In the genomic region with DNA sequence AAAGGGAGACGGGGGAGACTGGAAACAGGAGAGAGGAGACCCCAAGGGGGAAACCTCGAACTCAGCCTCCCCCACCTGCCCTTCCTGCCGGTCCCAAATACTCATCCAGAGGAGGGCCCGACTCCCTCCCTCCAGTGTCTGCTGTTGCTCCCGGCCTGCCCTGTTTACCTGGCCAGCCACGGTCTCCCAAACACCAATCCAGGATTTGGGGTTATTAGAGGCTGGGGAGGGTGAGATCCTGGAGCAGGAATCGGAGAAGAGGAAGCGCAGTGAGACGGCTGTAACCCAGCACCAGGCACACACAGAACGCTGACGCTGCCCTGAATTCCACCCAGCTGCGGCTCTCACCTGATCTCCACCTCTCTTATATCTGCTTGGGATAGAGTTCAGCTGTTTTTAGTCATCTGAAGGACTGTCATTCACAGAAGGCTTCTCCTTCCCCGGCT, we compare ENCODE assay signal across 10 cellular contexts.
DNase-seq lines count a peak whose midpoint lies in the region; ATAC-seq, FAIRE-seq and TF ChIP-seq lines count a peak whose summit lies in the region.
"Had no signal": no experiment of that assay in that cellular context is flagged by ENCODE, and none has a peak within 500 bp of the region (broad histone marks: within the 10 kb centered on the region; RNA-seq: fewer than 3 reads in every experiment).

No MANE protein-coding gene starts in this region.

- no peak for TF ChIP-seq RAD21 in HepG2 (CRISPR knock-in tag; IDR thresholded peaks at IDR 0.05)

- 44% methylated on average over 13 of the region's 13 CpGs for WGBS in HepG2 (ENCODE audit: low lambda C conversion rate)
- WGBS in transverse colon (ENCODE audit: low coverage in 1 of 2), 2 donors, result 63 to 92% methylated on average over 2 to 13 of the region's 13 CpGs

- no peaks in the 10 kb centered on the region for H3K27me3 ChIP-seq in HepG2 (ENCODE audit: control insufficient read depth in 1 of 2, insufficient read depth in 2 of 2, low read length in 2 of 2)
- H3K27me3 ChIP-seq in transverse colon, result no peaks in the 10 kb centered on the region

- no peaks in the 10 kb centered on the region for H3K79me2 ChIP-seq in HepG2 (ENCODE audit: insufficient read depth, low read length)

- CTCF ChIA-PET in activated naive CD4-positive, alpha-beta T cell treated with anti-CD3 and anti-CD28 coated beads, Interleukin-2, amount 10 ng/mL, durations not matched to agents 7 days and 5 days (lab: Charles Lee), result interaction anchor here (0.6 to 10.6 kb wide), 23 partner anchors 10 to 1096 kb away, joined by 3 to 260 read pairs (median 6); partner anchors contain the start of gene RUFY4
- CTCF ChIA-PET in HepG2 (lab: Yijun Ruan, JAX; ENCODE audit: low intra/inter-chr PET ratio, low total read pairs), result interaction anchor here (1.0 to 6.4 kb wide), 10 partner anchors 93 to 245 kb away, joined by 3 to 106 read pairs (median 7); no protein-coding TSS in a partner anchor

- H4K20me1 ChIP-seq in HepG2 (ENCODE audit: insufficient read depth, low read length), result no peaks in the 10 kb centered on the region; the same call in 1 of the 2 replicates

- peak overlapping the region; percentile 76 for H3K4me3 Mint-ChIP-seq in activated naive CD4-positive, alpha-beta T cell treated with anti-CD3 and anti-CD28 coated beads, Interleukin-2, amount 10 ng/mL, durations not matched to agents 7 days and 5 days
- peak overlapping the region; percentile 81 for H3K4me3 Mint-ChIP-seq in activated T-helper 1 cell treated with anti-CD3 and anti-CD28 coated beads, Interleukin-12 subunit alpha, Interleukin-12 subunit beta, Interleukin-2, Interleukin-4 antibody, amounts not matched to agents 30 ng/mL and 10 ng/mL and 1 ng/mL, durations not matched to agents 14 hours and 24 hours and 36 hours

- no peak for TF ChIP-seq CTCF in HepG2 (CRISPR knock-in tag; IDR thresholded peaks at IDR 0.05)
- TF ChIP-seq CTCF in transverse colon (IDR thresholded peaks at IDR 0.05), result no peak

- TF ChIP-seq POLR2A in HepG2 (IDR thresholded peaks at IDR 0.05; ENCODE audit: insufficient read depth in 1 of 2, low read depth in 2 of 2, low read length in 2 of 2) (no peak; a peak in 1 of 4 replicates), transverse colon (IDR thresholded peaks at IDR 0.05) (no peak)

- H3K4me3 ChIP-seq in HepG2 (replicated peaks in 1 of 3; ENCODE audit: insufficient read depth in 1 of 3, low read depth in 2 of 3, low read length in 3 of 3) (peak overlapping the region; percentile 44 to 71 (median 55)), transverse colon (peak overlapping the region in 1 of 4 donors; percentile 12)

- DNase-seq in activated naive CD4-positive, alpha-beta T cell treated with anti-CD3 and anti-CD28 coated beads, Interleukin-2, amount 10 ng/mL, durations not matched to agents 7 days and 5 days, result peak; percentile 31
- no peak for DNase-seq in activated naive CD4-positive, alpha-beta T cell (lab: John Stamatoyannopoulos, UW)
- no peak for DNase-seq in activated T-helper 1 cell treated with anti-CD3 and anti-CD28 coated beads, Interleukin-12 subunit alpha, Interleukin-12 subunit beta, Interleukin-2, Interleukin-4 antibody, amounts not matched to agents 30 ng/mL and 10 ng/mL and 1 ng/mL, durations not matched to agents 14 hours and 24 hours and 36 hours (ENCODE audit: low spot score)
- DNase-seq in HepG2 (ENCODE audit: low spot score) (no peak), transverse colon (no peak), NCI-H2029 treated with DMSO at 0.1 percent for 48 hours (lab: John Stamatoyannopoulos, UW) (no peak), pons (ENCODE audit: low spot score) (no peak)

- BruUV-seq in HepG2 (replicated peaks; lab: Mats Ljungman, UMichigan), result TSS peak; percentile 80

- H3K4me2 ChIP-seq in HepG2 (ENCODE audit: low read depth, low read length), result peak overlapping the region; percentile 91

- H3K27me3 Mint-ChIP-seq in activated naive CD4-positive, alpha-beta T cell treated with anti-CD3 and anti-CD28 coated beads, Interleukin-2, amount 10 ng/mL, durations not matched to agents 7 days and 5 days, result peaks cover 5% of the 10 kb centered on the region
- no peaks in the 10 kb centered on the region for H3K27me3 Mint-ChIP-seq in activated T-helper 1 cell treated with anti-CD3 and anti-CD28 coated beads, Interleukin-12 subunit alpha, Interleukin-12 subunit beta, Interleukin-2, Interleukin-4 antibody, amounts not matched to agents 30 ng/mL and 10 ng/mL and 1 ng/mL, durations not matched to agents 14 hours and 24 hours and 36 hours (ENCODE audit: insufficient read depth)

- TF ChIP-seq EP300 in HepG2 (IDR thresholded peaks at IDR 0.05; ENCODE audit: low read depth in 2 of 2, low read length in 2 of 2) (no peak), HepG2 (CRISPR knock-in tag; IDR thresholded peaks at IDR 0.05; ENCODE audit: borderline replicate concordance) (no peak), transverse colon (IDR thresholded peaks at IDR 0.05; ENCODE audit: low read depth) (no peak)

- H3K4me1 ChIP-seq in HepG2 (ENCODE audit: insufficient read depth, low read length), result peaks cover 83% of the 10 kb centered on the region
- H3K4me1 ChIP-seq in transverse colon, result no peaks in the 10 kb centered on the region

- in situ Hi-C loops in HepG2 (cut with HindIII; ENCODE audit: extremely low pct_ligation_motif_present, low pct_unique_long_range_greater_than_20kb) (loop anchor here (5.0 kb wide), 3 partner anchors 108 to 243 kb away; no protein-coding TSS in a partner anchor), transverse colon (cut with MboI; ENCODE audit: low pct_ligation_motif_present in 1 of 4, low pct_unique_long_range_greater_than_20kb in 1 of 4, low sequenced_read_pairs in 3 of 4) (loop anchor here (5.0 to 25.0 kb wide), 5 partner anchors 93 to 223 kb away; partner anchors contain the start of gene TNS1 (in 1 of the 4))

- ATAC-seq in HepG2, result peak; percentile 3; the same call in 2 of the 3 replicates
- ATAC-seq in HG03045 (IDR thresholded peaks at IDR 0.05; ENCODE audit: unreplicated experiment), result no peak

- POLR2A ChIA-PET in HepG2 (lab: Yijun Ruan, JAX), result interaction anchor here (1.1 to 2.2 kb wide), 4 partner anchors 97 to 204 kb away, joined by 3 to 10 read pairs (median 5); no protein-coding TSS in a partner anchor

- intact Hi-C loops in activated T-helper 1 cell treated with anti-CD3 and anti-CD28 coated beads, Interleukin-12 subunit alpha, Interleukin-12 subunit beta, Interleukin-2, Interleukin-4 antibody, amounts not matched to agents 30 ng/mL and 10 ng/mL and 1 ng/mL, durations not matched to agents 14 hours and 24 hours and 36 hours (cut with micrococcal nuclease), result loop anchor here (1.0 kb wide), 4 partner anchors 97 to 279 kb away; no protein-coding TSS in a partner anchor
- intact Hi-C loops in HepG2 (cut with micrococcal nuclease; ENCODE audit: unreplicated experiment), result loop anchor here (1.0 to 5.0 kb wide), 4 partner anchors 97 to 199 kb away; no protein-coding TSS in a partner anchor
- intact Hi-C loops in transverse colon (cut with DNase I; ENCODE audit: low total_unique reads), result loop anchor here (2.0 to 5.0 kb wide), 3 partner anchors 88 to 243 kb away; no protein-coding TSS in a partner anchor

- H3K36me3 Mint-ChIP-seq in activated naive CD4-positive, alpha-beta T cell treated with anti-CD3 and anti-CD28 coated beads, Interleukin-2, amount 10 ng/mL, durations not matched to agents 7 days and 5 days, result no peaks in the 10 kb centered on the region
- no peaks in the 10 kb centered on the region for H3K36me3 Mint-ChIP-seq in activated T-helper 1 cell treated with anti-CD3 and anti-CD28 coated beads, Interleukin-12 subunit alpha, Interleukin-12 subunit beta, Interleukin-2, Interleukin-4 antibody, amounts not matched to agents 30 ng/mL and 10 ng/mL and 1 ng/mL, durations not matched to agents 14 hours and 24 hours and 36 hours (ENCODE audit: low read depth)

- no peak for FAIRE-seq in HepG2 (lab: Jason Lieb, UNC)
- FAIRE-seq: colon, islet of Langerhans had no signal

- H3K9me3 Mint-ChIP-seq in activated naive CD4-positive, alpha-beta T cell treated with anti-CD3 and anti-CD28 coated beads, Interleukin-2, amount 10 ng/mL, durations not matched to agents 7 days and 5 days, result no peaks in the 10 kb centered on the region
- peaks cover 3% of the 10 kb centered on the region for H3K9me3 Mint-ChIP-seq in activated T-helper 1 cell treated with anti-CD3 and anti-CD28 coated beads, Interleukin-12 subunit alpha, Interleukin-12 subunit beta, Interleukin-2, Interleukin-4 antibody, amounts not matched to agents 30 ng/mL and 10 ng/mL and 1 ng/mL, durations not matched to agents 14 hours and 24 hours and 36 hours

- peak overlapping the region; percentile 63 for H3K9ac ChIP-seq in HepG2 (ENCODE audit: insufficient read depth, low read depth, low read length)

- H3K27ac ChIP-seq in HepG2 (ENCODE audit: extremely low read length, insufficient read depth, low read length) (peak overlapping the region; percentile 41), transverse colon (peak overlapping the region; percentile 17 to 49 (median 35))

- no peaks in the 10 kb centered on the region for H3K9me3 ChIP-seq in HepG2 (ENCODE audit: low read length)
- no peaks in the 10 kb centered on the region for H3K9me3 ChIP-seq in transverse colon

- H2AFZ ChIP-seq in HepG2 (ENCODE audit: low read length), result peak overlapping the region; percentile 3

- H3K4me1 Mint-ChIP-seq in activated naive CD4-positive, alpha-beta T cell treated with anti-CD3 and anti-CD28 coated beads, Interleukin-2, amount 10 ng/mL, durations not matched to agents 7 days and 5 days, result peaks cover 24% of the 10 kb centered on the region
- peaks cover 31% of the 10 kb centered on the region for H3K4me1 Mint-ChIP-seq in activated T-helper 1 cell treated with anti-CD3 and anti-CD28 coated beads, Interleukin-12 subunit alpha, Interleukin-12 subunit beta, Interleukin-2, Interleukin-4 antibody, amounts not matched to agents 30 ng/mL and 10 ng/mL and 1 ng/mL, durations not matched to agents 14 hours and 24 hours and 36 hours (ENCODE audit: low read depth)

- H3K36me3 ChIP-seq in HepG2 (replicated peaks in 1 of 2; ENCODE audit: control insufficient read depth in 1 of 2, insufficient read depth in 2 of 2, low read length in 2 of 2) (no peaks in the 10 kb centered on the region), transverse colon (no peaks in the 10 kb centered on the region)

- H3K27ac Mint-ChIP-seq in activated naive CD4-positive, alpha-beta T cell treated with anti-CD3 and anti-CD28 coated beads, Interleukin-2, amount 10 ng/mL, durations not matched to agents 7 days and 5 days, result peak overlapping the region; percentile 68
- peak overlapping the region; percentile 73 for H3K27ac Mint-ChIP-seq in activated T-helper 1 cell treated with anti-CD3 and anti-CD28 coated beads, Interleukin-12 subunit alpha, Interleukin-12 subunit beta, Interleukin-2, Interleukin-4 antibody, amounts not matched to agents 30 ng/mL and 10 ng/mL and 1 ng/mL, durations not matched to agents 14 hours and 24 hours and 36 hours

TF ChIP-seq in HepG2, 621 proteins besides CTCF, POLR2A, EP300 and RAD21 (continues in another document):
- TF ChIP-seq RARG (CRISPR knock-in tag; IDR thresholded peaks at IDR 0.05; ENCODE audit: low read depth) (no peak), MZF1 (CRISPR knock-in tag; IDR thresholded peaks at IDR 0.05; ENCODE audit: borderline replicate concordance) (no peak), IRX3 (CRISPR knock-in tag; IDR thresholded peaks at IDR 0.05; ENCODE audit: borderline replicate concordance, low read depth) (0 out of 2 replicates have a peak, but pooled peaks have one; percentile 30), ZNF350 (CRISPR knock-in tag; IDR thresholded peaks at IDR 0.05; ENCODE audit: borderline replicate concordance, low read depth) (peak; percentile 73; the same call in 1 of the 2 replicates)
